Comparison of ENCODE assay signal across 8 cellular contexts in the genomic region with DNA sequence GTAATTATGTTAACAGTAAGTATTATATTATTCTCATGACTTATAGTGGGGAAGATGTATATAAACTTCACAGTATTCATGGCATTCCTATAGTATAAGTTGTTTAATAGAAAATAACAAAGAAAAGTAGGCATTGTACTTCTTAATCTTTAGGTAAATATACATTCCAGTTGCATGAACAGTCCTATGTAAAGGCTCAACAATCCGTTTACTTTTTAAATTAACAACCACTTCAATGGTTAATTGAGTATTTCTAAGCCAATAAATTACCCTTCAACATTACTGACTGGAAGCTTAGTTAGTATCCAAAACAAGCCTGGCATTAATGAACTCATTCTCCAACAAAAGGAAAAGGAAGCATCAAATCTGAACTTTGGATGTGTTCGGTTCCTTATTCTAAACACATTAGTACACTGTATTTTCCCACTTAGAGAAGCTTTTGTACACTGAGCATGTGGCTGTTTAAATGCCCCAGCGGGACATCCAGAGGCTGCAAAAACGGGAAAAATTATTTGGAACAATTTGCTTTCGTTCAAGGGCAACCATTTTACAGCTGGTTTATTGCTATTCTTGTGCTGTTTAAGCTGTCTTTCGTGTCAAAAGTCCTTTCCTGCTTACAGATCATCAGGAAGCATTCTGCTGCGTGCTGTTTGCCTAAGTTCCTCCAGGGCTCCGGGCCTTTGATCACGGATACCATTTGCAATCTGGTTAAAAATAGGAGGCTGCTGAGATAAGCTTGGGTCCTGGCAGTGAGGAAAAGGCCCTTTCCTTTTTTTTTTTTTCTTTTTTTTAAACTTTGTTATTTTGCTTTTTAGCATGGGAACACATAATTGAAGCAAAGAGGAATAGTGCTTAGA.
DNase-seq lines count a peak whose midpoint lies in the region; ATAC-seq and TF ChIP-seq lines count a peak whose summit lies in the region.

No MANE protein-coding gene starts in this region.

- H3K4me1 Mint-ChIP-seq in T-helper 17 cell = peaks cover 2% of the 10 kb centered on the region

- H2BK20ac ChIP-seq in IMR-90 (ENCODE audit: low read depth, low read length) = peak overlapping the region; percentile 58

- peak overlapping the region; percentile 70 for H2BK5ac ChIP-seq in IMR-90 (ENCODE audit: low read depth, low read length, poor library complexity, severe bottlenecking)

- H2BK15ac ChIP-seq in IMR-90 (ENCODE audit: low read depth, low read length) = peak overlapping the region; percentile 21; the same call in 1 of the 3 replicates

- H3K23ac ChIP-seq in IMR-90 (ENCODE audit: low read depth, low read length) = peak overlapping the region; percentile 87; the same call in 1 of the 2 replicates

- POLR2A ChIA-PET in IMR-90 (lab: Charles Lee; ENCODE audit: unreplicated experiment) = no interaction called here

- H3K4me3 Mint-ChIP-seq in T-helper 17 cell = no peak overlapping the region

- H4K20me1 ChIP-seq in IMR-90 (ENCODE audit: insufficient read depth, low read length) = no peaks in the 10 kb centered on the region

- H4K91ac ChIP-seq in IMR-90 (ENCODE audit: insufficient read depth, low read depth, low read length) = peak overlapping the region; percentile 60; the same call in 1 of the 2 replicates

- H2AK5ac ChIP-seq in IMR-90 (ENCODE audit: low read depth, low read length) = no peak overlapping the region

- H3K79me1 ChIP-seq in IMR-90 (ENCODE audit: low read depth in 1 of 2, low read length in 2 of 2) = no peaks in the 10 kb centered on the region

- H3K4me2 ChIP-seq in IMR-90 (ENCODE audit: low read depth, low read length) = peak overlapping the region; percentile 62

- no peaks in the 10 kb centered on the region for H3K9me3 Mint-ChIP-seq in activated naive CD4-positive, alpha-beta T cell treated with anti-CD3 and anti-CD28 coated beads, Interleukin-2, amount 50 U/mL, for 72 hours

- TF ChIP-seq RAD21 in IMR-90 (IDR thresholded peaks at IDR 0.05; ENCODE audit: low read length) = no peak

- peak overlapping the region; percentile 87 for H3K14ac ChIP-seq in IMR-90 (replicated peaks; ENCODE audit: low read depth, low read length)

- CTCF ChIA-PET in IMR-90 (lab: Yijun Ruan, JAX) = interaction anchor here (0.6 to 1.8 kb wide), 5 partner anchors 20 to 752 kb away, joined by 3 to 4 read pairs (median 4); no protein-coding TSS in a partner anchor

- TF ChIP-seq CTCF in IMR-90 (conservative IDR thresholded peaks at IDR 0.05; ENCODE audit: low read depth, low read length) (no peak), spleen (IDR thresholded peaks at IDR 0.05 in 8 of 11, conservative IDR thresholded peaks at IDR 0.05 in 3 of 11) (peak in 6 of 11 experiments; percentile 14 to 54 (median 42))

- H3K27ac Mint-ChIP-seq in T-helper 17 cell = no peak overlapping the region
- no peak overlapping the region for H3K27ac Mint-ChIP-seq in activated naive CD4-positive, alpha-beta T cell treated with anti-CD3 and anti-CD28 coated beads, Interleukin-2, amount 50 U/mL, for 72 hours

- no TSS peak for BruUV-seq in IMR-90 (replicated peaks; lab: Mats Ljungman, UMichigan)

- H3K27ac ChIP-seq in IMR-90 (ENCODE audit: insufficient read depth, low read length) = peak overlapping the region; percentile 67
- H3K27ac ChIP-seq in iPS-20b (ENCODE audit: low read length) = no peak overlapping the region
- peak overlapping the region; percentile 11 to 80 (median 62) for H3K27ac ChIP-seq in spleen

- peaks cover 9% of the 10 kb centered on the region for H3K27me3 Mint-ChIP-seq in T-helper 17 cell

- no peak overlapping the region for H2AK9ac ChIP-seq in IMR-90 (replicated peaks; ENCODE audit: low read depth, low read length, poor library complexity)

- peak overlapping the region; percentile 40 for H3K56ac ChIP-seq in IMR-90 (ENCODE audit: extremely low read depth, insufficient read depth, low read length)

- H4K5ac ChIP-seq in IMR-90 (ENCODE audit: low read depth, low read length) = peak overlapping the region; percentile 88

- peaks cover 7% of the 10 kb centered on the region for H3K4me1 ChIP-seq in IMR-90 (ENCODE audit: control insufficient read depth, insufficient read depth, low read length)
- H3K4me1 ChIP-seq in iPS-20b (ENCODE audit: insufficient read depth, low read length) = peaks cover 11% of the 10 kb centered on the region; the same call in 1 of the 2 replicates
- H3K4me1 ChIP-seq in spleen = peaks cover 0 to 13% (median 4%) of the 10 kb centered on the region in 6 donors

- peak; percentile 62 for DNase-seq in IMR-90
- peak; percentile 48 for DNase-seq in amniotic epithelial cell (ENCODE audit: low read depth)
- DNase-seq in spleen = no peak
- no peak for DNase-seq in central memory CD4-positive, alpha-beta T cell
- DNase-seq in T-helper 17 cell = no peak
- no peak for DNase-seq in NCI-H526 treated with DMSO at 0.1 percent for 48 hours (lab: John Stamatoyannopoulos, UW)
- no peak for DNase-seq in activated naive CD4-positive, alpha-beta T cell treated with anti-CD3 and anti-CD28 coated beads, Interleukin-2, amount 50 U/mL, for 72 hours (ENCODE audit: low spot score in 2 of 2)

- H3K9ac ChIP-seq in IMR-90 (ENCODE audit: low read depth, low read length) = peak overlapping the region; percentile 68
- H3K9ac ChIP-seq in iPS-20b (ENCODE audit: low read depth, low read length) = peak overlapping the region; percentile 2; the same call in 1 of the 2 replicates

- dilution Hi-C loops in IMR-90 (cut with HindIII; ENCODE audit: low sequenced_read_pairs, unreplicated experiment) = no loop called here

- H4K8ac ChIP-seq in IMR-90 (ENCODE audit: low read depth in 2 of 2, low read length in 2 of 2) = peak overlapping the region; percentile 35 to 86; a peak in 3 of 4 replicates

- H3K9me3 ChIP-seq in IMR-90 (ENCODE audit: control insufficient read depth, insufficient read depth, low read length) (no peaks in the 10 kb centered on the region), iPS-20b (ENCODE audit: insufficient read depth, low read depth, low read length) (no peaks in the 10 kb centered on the region), spleen (no peaks in the 10 kb centered on the region), T-helper 17 cell (ENCODE audit: control insufficient read depth, low read length, poor library complexity, severe bottlenecking) (no peaks in the 10 kb centered on the region)

- no peak for TF ChIP-seq POLR2A in IMR-90 (IDR thresholded peaks at IDR 0.05; ENCODE audit: low read depth, low read length)
- TF ChIP-seq POLR2A in spleen (IDR thresholded peaks at IDR 0.05) = no peak

- 0% methylated on average over 1 of the region's 9 CpGs; no CpG with 5 or more reads in 1 of the 2 experiments for WGBS in IMR-90 (ENCODE audit: extremely low coverage in 2 of 2, insufficient read length in 1 of 2), 2 experiments
- WGBS in spleen, 5 donors = 10 to 19% (median 14%) methylated on average over 9 of the region's 9 CpGs

- peak overlapping the region; percentile 76 for H2AFZ ChIP-seq in IMR-90 (replicated peaks; ENCODE audit: low read length, poor library complexity)

- in situ Hi-C loops in IMR-90 (cut with MboI; ENCODE audit: low sequenced_read_pairs) = no loop called here

- peak overlapping the region; percentile 95 for H2BK120ac ChIP-seq in IMR-90 (ENCODE audit: low read depth, low read length)

- H3K36me3 Mint-ChIP-seq in T-helper 17 cell (ENCODE audit: low read depth) = peaks cover 2% of the 10 kb centered on the region
- no peaks in the 10 kb centered on the region for H3K36me3 Mint-ChIP-seq in activated naive CD4-positive, alpha-beta T cell treated with anti-CD3 and anti-CD28 coated beads, Interleukin-2, amount 50 U/mL, for 72 hours

- H3K4me3 ChIP-seq in IMR-90 (ENCODE audit: insufficient read depth, low read depth, low read length) (no peak overlapping the region; the same call in 1 of the 2 replicates), iPS-20b (ENCODE audit: low read length) (peak overlapping the region; percentile 14; the same call in 1 of the 2 replicates), spleen (no peak overlapping the region)

- ATAC-seq in IMR-90 (ENCODE audit: low read depth) = peak; percentile 83
- no peak for ATAC-seq in T-helper 17 cell
- no peak for ATAC-seq in activated naive CD4-positive, alpha-beta T cell treated with anti-CD3 and anti-CD28 coated beads, Interleukin-2, amount 50 U/mL, for 72 hours

- H3K36me3 ChIP-seq in IMR-90 (ENCODE audit: control insufficient read depth, insufficient read depth, low read length) = no peaks in the 10 kb centered on the region
- no peaks in the 10 kb centered on the region for H3K36me3 ChIP-seq in iPS-20b (ENCODE audit: insufficient read depth, low read depth, low read length)
- H3K36me3 ChIP-seq in spleen = no peaks in the 10 kb centered on the region

- peak overlapping the region; percentile 72 for H3K18ac ChIP-seq in IMR-90 (ENCODE audit: low read depth, low read length)

- peak overlapping the region; percentile 67 for H3K4ac ChIP-seq in IMR-90 (ENCODE audit: low read depth, low read length)

- H3K27me3 ChIP-seq in IMR-90 (ENCODE audit: control insufficient read depth, insufficient read depth, low read length) (no peaks in the 10 kb centered on the region), iPS-20b (ENCODE audit: insufficient read depth, low read length) (no peaks in the 10 kb centered on the region), spleen (replicated peaks in 1 of 7) (no peaks in the 10 kb centered on the region)

- H3K9me1 ChIP-seq in IMR-90 (ENCODE audit: insufficient read depth, low read length) = no peaks in the 10 kb centered on the region

- intact Hi-C loops in IMR-90 (cut with micrococcal nuclease) (no loop called here), spleen (cut with DNase I; ENCODE audit: low total_unique reads) (no loop called here)

TF ChIP-seq in IMR-90, 13 proteins besides CTCF, POLR2A, EP300 and RAD21 (continues in another document):
- TF ChIP-seq BHLHE40 (IDR thresholded peaks at IDR 0.05; ENCODE audit: low read depth, low read length) (no peak), RCOR1 (IDR thresholded peaks at IDR 0.05; ENCODE audit: insufficient replicate concordance, low read length) (no peak), RFX5 (IDR thresholded peaks at IDR 0.05; ENCODE audit: low read depth, low read length) (no peak), MXI1 (IDR thresholded peaks at IDR 0.05; ENCODE audit: borderline replicate concordance, low read depth, low read length) (no peak), MAZ (IDR thresholded peaks at IDR 0.05; ENCODE audit: borderline replicate concordance, low read depth, low read length) (no peak), MAFK (IDR thresholded peaks at IDR 0.05; ENCODE audit: low read depth, low read length) (no peak)
- TF ChIP-seq, protein P1, sequence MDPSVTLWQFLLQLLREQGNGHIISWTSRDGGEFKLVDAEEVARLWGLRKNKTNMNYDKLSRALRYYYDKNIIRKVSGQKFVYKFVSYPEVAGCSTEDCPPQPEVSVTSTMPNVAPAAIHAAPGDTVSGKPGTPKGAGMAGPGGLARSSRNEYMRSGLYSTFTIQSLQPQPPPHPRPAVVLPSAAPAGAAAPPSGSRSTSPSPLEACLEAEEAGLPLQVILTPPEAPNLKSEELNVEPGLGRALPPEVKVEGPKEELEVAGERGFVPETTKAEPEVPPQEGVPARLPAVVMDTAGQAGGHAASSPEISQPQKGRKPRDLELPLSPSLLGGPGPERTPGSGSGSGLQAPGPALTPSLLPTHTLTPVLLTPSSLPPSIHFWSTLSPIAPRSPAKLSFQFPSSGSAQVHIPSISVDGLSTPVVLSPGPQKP (IDR thresholded peaks at IDR 0.05; ENCODE audit: borderline replicate concordance, low read depth, low read length) = no peak

Comparison
In these comparisons a context has a peak if more than half of its experiments do, and no peak if none do; other contexts are left out.
1. DNase-seq: peak in IMR-90 (single experiment) and amniotic epithelial cell (single experiment); none in spleen (single experiment), central memory CD4-positive, alpha-beta T cell (single experiment), T-helper 17 cell (0 of 3), NCI-H526 treated with DMSO at 0.1 percent for 48 hours (single experiment) and activated naive CD4-positive, alpha-beta T cell treated with anti-CD3 and anti-CD28 coated beads, Interleukin-2, amount 50 U/mL, for 72 hours (0 of 2).